Comparison of ENCODE assay signal across 13 cellular contexts in genomic region chr10:62077330-62078015, GRCh38.
A peak's percentile ranks its signal among the peaks of the same experiment; 100 is the strongest.
DNase-seq lines count a peak whose midpoint lies in the region; ATAC-seq and TF ChIP-seq lines count a peak whose summit lies in the region.
"Had no signal": no experiment of that assay in that cellular context is flagged by ENCODE, and none has a peak within 500 bp of the region (broad histone marks: within the 10 kb centered on the region; RNA-seq: fewer than 3 reads in every experiment).

No MANE protein-coding gene starts in this region.

- H3K27me3 ChIP-seq in heart left ventricle (no peaks in the 10 kb centered on the region), upper lobe of right lung (no peaks in the 10 kb centered on the region)

- TF ChIP-seq CTCF in heart left ventricle (IDR thresholded peaks at IDR 0.05) (no peak), upper lobe of right lung (IDR thresholded peaks at IDR 0.05) (no peak)

- no peak for TF ChIP-seq POLR2A in heart left ventricle (IDR thresholded peaks at IDR 0.05)

- H3K9me3 ChIP-seq in heart left ventricle = no peaks in the 10 kb centered on the region
- no peaks in the 10 kb centered on the region for H3K9me3 ChIP-seq in upper lobe of right lung
- H3K9me3 ChIP-seq: mucosa of descending colon had no signal

- H3K27ac ChIP-seq in heart left ventricle (peak overlapping the region in 9 of 12 donors; percentile 0 to 66 (median 41)), upper lobe of right lung (peak overlapping the region; percentile 28)

- intact Hi-C loops in heart left ventricle (cut with DNase I) = no loop called here
- intact Hi-C loops in Right ventricle myocardium inferior (cut with DNase I) = no loop called here
- intact Hi-C loops in upper lobe of right lung (cut with DNase I) = no loop called here

- H3K4me1 ChIP-seq in heart left ventricle (peaks cover 6 to 96% (median 73%) of the 10 kb centered on the region in 12 donors), upper lobe of right lung (peaks cover 48% of the 10 kb centered on the region)

- H3K36me3 Mint-ChIP-seq in activated naive CD4-positive, alpha-beta T cell treated with anti-CD3 and anti-CD28 coated beads, Interleukin-2, amount 50 U/mL, for 72 hours = peaks cover 42 to 87% of the 10 kb centered on the region in 2 donors
- H3K36me3 Mint-ChIP-seq in naive B cell = peaks cover 38 to 55% of the 10 kb centered on the region in 2 donors

- WGBS in heart left ventricle, 4 donors = 35 to 56% (median 45%) methylated on average over 2 of the region's 2 CpGs

- ATAC-seq in heart left ventricle (no peak), Right ventricle myocardium inferior (no peak), naive B cell (ENCODE audit: low read depth in 2 of 2) (no peak), upper lobe of right lung (no peak), GM18517 (IDR thresholded peaks at IDR 0.05; ENCODE audit: unreplicated experiment) (no peak), HG02981 (IDR thresholded peaks at IDR 0.05; ENCODE audit: unreplicated experiment) (no peak)
- no peak for ATAC-seq in activated naive CD4-positive, alpha-beta T cell treated with anti-CD3 and anti-CD28 coated beads, Interleukin-2, amount 50 U/mL, for 72 hours

- H3K4me1 Mint-ChIP-seq in naive B cell = peaks cover 54 to 81% (median 75%) of the 10 kb centered on the region in 3 donors

- DNase-seq in heart left ventricle (no peak), Right ventricle myocardium inferior (ENCODE audit: missing footprints) (no peak), naive B cell (no peak), upper lobe of right lung (no peak), NCI-H226 (no peak)
- DNase-seq in activated naive CD4-positive, alpha-beta T cell treated with anti-CD3 and anti-CD28 coated beads, Interleukin-2, amount 50 U/mL, for 72 hours (ENCODE audit: low spot score in 2 of 2) = no peak
- DNase-seq: hypothalamus; mucosa of descending colon; NCI-H774; stimulated activated CD4-positive, alpha-beta T cell treated with anti-CD3 and anti-CD28 coated beads, Interleukin-2, amount 100 ng/mL, for 24 hours; T1000 had no signal

- H3K27me3 Mint-ChIP-seq in naive B cell = no peaks in the 10 kb centered on the region

- peaks cover 0 to 4% of the 10 kb centered on the region in 2 donors for H3K9me3 Mint-ChIP-seq in activated naive CD4-positive, alpha-beta T cell treated with anti-CD3 and anti-CD28 coated beads, Interleukin-2, amount 50 U/mL, for 72 hours
- peaks cover 0 to 4% (median 0%) of the 10 kb centered on the region in 7 donors for H3K9me3 Mint-ChIP-seq in naive B cell

- H3K4me3 Mint-ChIP-seq in naive B cell = peak overlapping the region in 3 of 8 donors; percentile 16 to 47 (median 40)

- H3K36me3 ChIP-seq in heart left ventricle (peaks cover 0 to 44% (median 33%) of the 10 kb centered on the region in 9 donors), upper lobe of right lung (peaks cover 33% of the 10 kb centered on the region)

- peak overlapping the region; percentile 13 to 91 for H3K27ac Mint-ChIP-seq in activated naive CD4-positive, alpha-beta T cell treated with anti-CD3 and anti-CD28 coated beads, Interleukin-2, amount 50 U/mL, for 72 hours
- H3K27ac Mint-ChIP-seq in naive B cell = peak overlapping the region; percentile 69 to 97 (median 93)

- H3K4me3 ChIP-seq in heart left ventricle = no peak overlapping the region
- H3K4me3 ChIP-seq in upper lobe of right lung = no peak overlapping the region
- H3K4me3 ChIP-seq: mucosa of descending colon had no signal
